21 cellular contexts compared by ENCODE assay signal in the genomic region with DNA sequence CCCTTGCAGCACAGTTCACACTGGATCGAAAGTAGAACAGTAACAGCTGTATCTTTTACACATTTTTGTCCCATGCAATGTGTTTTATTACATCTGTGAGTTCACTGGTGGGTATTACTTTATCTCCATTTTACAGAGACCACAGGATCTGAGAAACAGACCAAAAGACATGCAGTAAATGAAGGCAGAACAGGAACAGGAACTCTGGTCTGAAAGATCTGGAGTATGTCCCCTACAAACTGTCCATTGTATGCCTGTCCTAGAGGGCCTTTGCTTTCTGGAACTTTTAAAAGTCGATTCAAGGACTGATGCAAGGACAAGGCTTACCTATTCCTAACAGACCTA. TPM values are rescaled to one million over a fixed set of nuclear protein-coding genes. Genes with fewer than 3 reads are reported as not detected.
DNase-seq lines count a peak whose midpoint lies in the region; ATAC-seq and TF ChIP-seq lines count a peak whose summit lies in the region.
"Had no signal": no experiment of that assay in that cellular context is flagged by ENCODE, and none has a peak within 500 bp of the region (broad histone marks: within the 10 kb centered on the region; RNA-seq: fewer than 3 reads in every experiment).

No MANE protein-coding gene starts in this region.

- peak overlapping the region; percentile 9 for H3K27ac Mint-ChIP-seq in MCF 10A (ENCODE audit: low read depth, unreplicated experiment)
- H3K27ac Mint-ChIP-seq in naive thymus-derived CD8-positive, alpha-beta T cell = peak overlapping the region in 1 of 10 donors; percentile 7
- H3K27ac Mint-ChIP-seq: activated CD8-positive, alpha-beta T cell treated with anti-CD3 and anti-CD28 coated beads, Interleukin-2, amount 10 ng/mL, durations not matched to agents 7 days and 5 days; activated naive CD4-positive, alpha-beta T cell treated with anti-CD3 and anti-CD28 coated beads, Interleukin-2, amount 50 U/mL, for 24 hours had no signal

- H3K4me3 Mint-ChIP-seq in MCF 10A (ENCODE audit: unreplicated experiment) = no peak overlapping the region
- H3K4me3 Mint-ChIP-seq in naive thymus-derived CD8-positive, alpha-beta T cell = no peak overlapping the region
- H3K4me3 Mint-ChIP-seq: activated CD8-positive, alpha-beta T cell treated with anti-CD3 and anti-CD28 coated beads, Interleukin-2, amount 10 ng/mL, durations not matched to agents 7 days and 5 days; activated naive CD4-positive, alpha-beta T cell treated with anti-CD3 and anti-CD28 coated beads, Interleukin-2, amount 50 U/mL, for 24 hours; activated T-cell treated with anti-CD3 and anti-CD28 coated beads, Interleukin-2, amount 50 U/mL, for 4 hours; nephron had no signal

- peaks cover 20% of the 10 kb centered on the region for H3K36me3 ChIP-seq in mammary epithelial cell (ENCODE audit: insufficient read depth, low read length)
- H3K36me3 ChIP-seq in esophagus muscularis mucosa = peaks cover 15 to 59% (median 52%) of the 10 kb centered on the region in 4 donors

- H3K9ac ChIP-seq in mammary epithelial cell (ENCODE audit: insufficient read depth, low read length) = no peak overlapping the region

- 56% methylated on average over 2 of the region's 2 CpGs for WGBS in mammary epithelial cell (ENCODE audit: low coverage, missing lambda C conversion rate)
- 59% methylated on average over 2 of the region's 2 CpGs for WGBS in esophagus muscularis mucosa

- H3K4me1 ChIP-seq in mammary epithelial cell (ENCODE audit: insufficient read depth, low read length) (peaks cover 15% of the 10 kb centered on the region), esophagus muscularis mucosa (peaks cover 16 to 35% (median 26%) of the 10 kb centered on the region in 4 donors)

- intact Hi-C loops in MCF 10A (cut with micrococcal nuclease) = no loop called here
- intact Hi-C loops in mammary epithelial cell (cut with micrococcal nuclease) = loop anchor here (1.0 kb wide), 1 partner anchor 11 kb away; no protein-coding TSS in a partner anchor
- intact Hi-C loops in esophagus muscularis mucosa (cut with DNase I) = no loop called here

- no peak overlapping the region for H3K4me2 ChIP-seq in mammary epithelial cell (ENCODE audit: insufficient read depth, low read depth, low read length)

- BruUV-seq in MCF 10A (replicated peaks; lab: Mats Ljungman, UMichigan) (no TSS peak), mammary epithelial cell (replicated peaks; lab: Mats Ljungman, UMichigan) (no TSS peak)

- H3K4me3 ChIP-seq in mammary epithelial cell (replicated peaks in 1 of 3; ENCODE audit: insufficient read depth in 1 of 3, low read depth in 2 of 3, low read length in 3 of 3) (no peak overlapping the region), esophagus muscularis mucosa (no peak overlapping the region)
- H3K4me3 ChIP-seq: GM12878, SJCRH30, testis had no signal

- TF ChIP-seq CTCF in MCF 10A (IDR thresholded peaks at IDR 0.05; ENCODE audit: unreplicated experiment) = no peak
- TF ChIP-seq CTCF in mammary epithelial cell (conservative IDR thresholded peaks at IDR 0.05 in 1 of 2, IDR thresholded peaks at IDR 0.05 in 1 of 2; ENCODE audit: extremely low read depth in 1 of 2, insufficient read depth in 1 of 2, low read depth in 1 of 2, low read length in 2 of 2) = no peak
- no peak for TF ChIP-seq CTCF in esophagus muscularis mucosa (IDR thresholded peaks at IDR 0.05)
- no peak for TF ChIP-seq CTCF in omental fat pad (IDR thresholded peaks at IDR 0.05)

- POLR2A ChIA-PET in MCF 10A (lab: Yijun Ruan, JAX) = interaction anchor here (0.7 to 3.1 kb wide), 7 partner anchors 12 to 223 kb away, joined by 3 to 21 read pairs (median 8); a partner anchor contains a TSS
- POLR2A ChIA-PET in naive thymus-derived CD8-positive, alpha-beta T cell (lab: Charles Lee) = interaction anchor here (0.8 to 1.0 kb wide), 2 partner anchors 51 to 60 kb away, joined by 3 to 4 read pairs; a partner anchor contains a TSS

- no peaks in the 10 kb centered on the region for H4K20me1 ChIP-seq in mammary epithelial cell (ENCODE audit: insufficient read depth, low read length)

- DNase-seq in MCF 10A (ENCODE audit: unreplicated experiment) (no peak), mammary epithelial cell (no peak), esophagus muscularis mucosa (ENCODE audit: extremely low spot score) (peak; percentile 31), omental fat pad (ENCODE audit: low spot score) (no peak)
- no peak for DNase-seq in naive thymus-derived CD8-positive, alpha-beta T cell
- DNase-seq: activated CD4-positive, CD25-positive, alpha-beta regulatory T cell; activated CD8-positive, alpha-beta T cell treated with anti-CD3 and anti-CD28 coated beads, Interleukin-2, amount 10 ng/mL, durations not matched to agents 7 days and 5 days; activated T-cell treated with anti-CD3 and anti-CD28 coated beads, Interleukin-2, amount 50 U/mL, for 4 hours; hypothalamus; Karpas-422; kidney; mesendoderm; SJCRH30; stimulated activated CD4-positive, alpha-beta T cell treated with anti-CD3 and anti-CD28 coated beads, Interleukin-12 subunit alpha, Interleukin-12 subunit beta, amount 100 ng/mL, for 4 hours; T-helper 2 cell had no signal

- dilution Hi-C loops in mammary epithelial cell (cut with HindIII; ENCODE audit: low sequenced_read_pairs) = loop anchor here (10.0 kb wide), 1 partner anchor 194 kb away; no protein-coding TSS in a partner anchor

- no peaks in the 10 kb centered on the region for H3K9me3 Mint-ChIP-seq in MCF 10A (ENCODE audit: unreplicated experiment)
- H3K9me3 Mint-ChIP-seq in naive thymus-derived CD8-positive, alpha-beta T cell = no peaks in the 10 kb centered on the region
- H3K9me3 Mint-ChIP-seq: activated naive CD4-positive, alpha-beta T cell treated with anti-CD3 and anti-CD28 coated beads, Interleukin-2, amount 50 U/mL, for 24 hours; activated T-cell treated with anti-CD3 and anti-CD28 coated beads, Interleukin-2, amount 50 U/mL, for 4 hours; nephron had no signal

- no peak overlapping the region for H2AFZ ChIP-seq in mammary epithelial cell (ENCODE audit: low read depth, low read length)

- CTCF ChIA-PET in MCF 10A (lab: Yijun Ruan, JAX) (interaction anchor here (0.7 to 8.7 kb wide), 5 partner anchors 12 to 234 kb away, joined by 3 to 80 read pairs (median 4); no protein-coding TSS in a partner anchor), mammary epithelial cell (lab: Charles Lee; ENCODE audit: low non-redundant PET) (interaction anchor here (0.6 kb wide), 1 partner anchor 62 kb away, joined by 3 read pairs; no protein-coding TSS in a partner anchor)

- in situ Hi-C loops in mammary epithelial cell (cut with MboI; ENCODE audit: low sequenced_read_pairs in 2 of 2) = loop anchor here in 1 of 2 donors (10.0 kb wide), 1 partner anchor 224 kb away; no protein-coding TSS in a partner anchor

- no peak for TF ChIP-seq EP300 in esophagus muscularis mucosa (IDR thresholded peaks at IDR 0.05)

- H3K27ac ChIP-seq in mammary epithelial cell (ENCODE audit: insufficient read depth, low read depth, low read length) = no peak overlapping the region
- peak overlapping the region in 1 of 4 donors; percentile 22 for H3K27ac ChIP-seq in esophagus muscularis mucosa (replicated peaks in 1 of 4)
- H3K27ac ChIP-seq: 22Rv1, SJCRH30, testis had no signal

- H3K4me1 Mint-ChIP-seq in MCF 10A (ENCODE audit: insufficient read depth, unreplicated experiment) = peaks cover 18% of the 10 kb centered on the region
- H3K4me1 Mint-ChIP-seq in naive thymus-derived CD8-positive, alpha-beta T cell = peaks cover 16 to 38% (median 33%) of the 10 kb centered on the region in 4 donors

- H3K9me3 ChIP-seq in mammary epithelial cell (replicated peaks; ENCODE audit: insufficient read depth, low read length) = no peaks in the 10 kb centered on the region
- no peaks in the 10 kb centered on the region for H3K9me3 ChIP-seq in esophagus muscularis mucosa
- H3K9me3 ChIP-seq: SJCRH30, testis had no signal

- no peak for ATAC-seq in omental fat pad (ENCODE audit: low FRiP score)
- no peak for ATAC-seq in naive thymus-derived CD8-positive, alpha-beta T cell
- ATAC-seq in GM18858 (IDR thresholded peaks at IDR 0.05; ENCODE audit: unreplicated experiment) = no peak
- ATAC-seq: activated CD8-positive, alpha-beta T cell treated with anti-CD3 and anti-CD28 coated beads, Interleukin-2, amount 10 ng/mL, durations not matched to agents 7 days and 5 days; activated T-cell treated with anti-CD3 and anti-CD28 coated beads, Interleukin-2, amount 50 U/mL, for 4 hours; GM12878 had no signal

- no peaks in the 10 kb centered on the region for H3K27me3 Mint-ChIP-seq in MCF 10A (ENCODE audit: insufficient read depth, unreplicated experiment)
- H3K27me3 Mint-ChIP-seq in naive thymus-derived CD8-positive, alpha-beta T cell = no peaks in the 10 kb centered on the region
- H3K27me3 Mint-ChIP-seq: activated naive CD4-positive, alpha-beta T cell treated with anti-CD3 and anti-CD28 coated beads, Interleukin-2, amount 50 U/mL, for 24 hours had no signal

- H3K79me2 ChIP-seq in mammary epithelial cell (ENCODE audit: insufficient read depth, low read length) = peaks cover 55% of the 10 kb centered on the region

- H3K27me3 ChIP-seq in mammary epithelial cell (ENCODE audit: insufficient read depth, low read length) (no peaks in the 10 kb centered on the region), esophagus muscularis mucosa (no peaks in the 10 kb centered on the region)
- H3K27me3 ChIP-seq: SJCRH30, testis had no signal

- H3K36me3 Mint-ChIP-seq in MCF 10A (ENCODE audit: insufficient read depth, unreplicated experiment) = peaks cover 47% of the 10 kb centered on the region
- H3K36me3 Mint-ChIP-seq in naive thymus-derived CD8-positive, alpha-beta T cell = peaks cover 0 to 52% (median 15%) of the 10 kb centered on the region in 3 donors

- no peak for TF ChIP-seq POLR2A in esophagus muscularis mucosa (IDR thresholded peaks at IDR 0.05; ENCODE audit: low read depth)

RNA-seq across cellular contexts. Expression of a gene that starts 5.5 kb away (rescaled TPM):
- total RNA-seq in MCF 10A (2022) (31.6 and 35.0 TPM in 2 replicates), mammary epithelial cell (10 to 100 TPM in 1 of 2 donors, 1 to 10 TPM in 1; 7.2 to 22.9 TPM), esophagus muscularis mucosa (10 to 100 TPM; 21.2 to 27.0 (median 24.3) TPM), omental fat pad (10 to 100 TPM; 11.4 to 19.1 (median 14.7) TPM)
- polyA plus RNA-seq in mammary epithelial cell = 22.9 TPM
- 13.1 TPM for polyA minus RNA-seq in mammary epithelial cell
- 1 to 10 TPM; 9.1 to 9.6 TPM for total RNA-seq in naive thymus-derived CD8-positive, alpha-beta T cell
- polyA plus RNA-seq in naive thymus-derived CD8-positive, alpha-beta T cell = 10 to 100 TPM in 2 of 3 donors, 1 to 10 TPM in 1; 6.8 to 15.8 (median 11.5) TPM

RNA-seq across cellular contexts. Expression of a gene that starts 5.7 kb away (rescaled TPM):
- total RNA-seq in MCF 10A (2022) = 120 and 124 TPM in 2 replicates
- 100 to 1,000 TPM in 1 of 2 donors, 10 to 100 TPM in 1; 85.2 to 143 TPM for total RNA-seq in mammary epithelial cell
- polyA plus RNA-seq in mammary epithelial cell = 91.5 TPM
- 127 TPM for polyA minus RNA-seq in mammary epithelial cell
- total RNA-seq in esophagus muscularis mucosa = 100 to 1,000 TPM; 131 to 208 (median 179) TPM
- total RNA-seq in omental fat pad = 100 to 1,000 TPM; 110 to 143 (median 140) TPM
- total RNA-seq in naive thymus-derived CD8-positive, alpha-beta T cell = 10 to 100 TPM; 50.8 to 52.4 TPM
- polyA plus RNA-seq in naive thymus-derived CD8-positive, alpha-beta T cell = 10 to 100 TPM; 45.6 to 65.0 (median 56.0) TPM

RNA-seq across cellular contexts. Expression of a gene that starts 59.3 kb away (rescaled TPM):
- 73.3 and 83.6 TPM in 2 replicates for total RNA-seq in MCF 10A (2022)
- 10 to 100 TPM; 42.5 to 68.2 TPM for total RNA-seq in mammary epithelial cell
- polyA plus RNA-seq in mammary epithelial cell = 19.4 TPM
- 47.5 TPM for polyA minus RNA-seq in mammary epithelial cell
- 10 to 100 TPM; 28.9 to 41.9 (median 37.8) TPM for total RNA-seq in esophagus muscularis mucosa
- total RNA-seq in omental fat pad = 10 to 100 TPM; 26.5 to 47.8 (median 33.8) TPM
- 10 to 100 TPM; 90.9 to 95.2 TPM for total RNA-seq in naive thymus-derived CD8-positive, alpha-beta T cell
- polyA plus RNA-seq in naive thymus-derived CD8-positive, alpha-beta T cell = 10 to 100 TPM; 28.5 to 49.6 (median 49.4) TPM

RNA-seq across cellular contexts. Expression of a gene that starts 59.5 kb away (rescaled TPM):
- total RNA-seq in MCF 10A (2022) (10.2 and 12.9 TPM in 2 replicates), mammary epithelial cell (10 to 100 TPM in 1 of 2 donors, 1 to 10 TPM in 1; 5.0 to 11.7 TPM), esophagus muscularis mucosa (10 to 100 TPM in 2 of 4 donors, 1 to 10 TPM in 2; 8.0 to 12.0 (median 9.6) TPM), omental fat pad (10 to 100 TPM in 2 of 4 donors, 1 to 10 TPM in 2; 8.0 to 12.4 (median 10.9) TPM)
- 7.7 TPM for polyA plus RNA-seq in mammary epithelial cell
- 0.31 TPM for polyA minus RNA-seq in mammary epithelial cell
- total RNA-seq in naive thymus-derived CD8-positive, alpha-beta T cell = 10 to 100 TPM; 10.4 to 11.6 TPM
- polyA plus RNA-seq in naive thymus-derived CD8-positive, alpha-beta T cell = 10 to 100 TPM; 20.8 to 26.5 (median 24.8) TPM
